Comparison of ENCODE assay signal across 13 cellular contexts in genomic region chrX:45623266-45623665, GRCh38.
DNase-seq lines count a peak whose midpoint lies in the region; TF ChIP-seq lines count a peak whose summit lies in the region.
"Had no signal": no experiment of that assay in that cellular context is flagged by ENCODE, and none has a peak within 500 bp of the region (broad histone marks: within the 10 kb centered on the region; RNA-seq: fewer than 3 reads in every experiment).

No MANE protein-coding gene starts in this region.

- H3K36me3 ChIP-seq in uterus = no peaks in the 10 kb centered on the region
- H3K36me3 ChIP-seq: left ventricle myocardium inferior had no signal

- TF ChIP-seq POLR2A in uterus (IDR thresholded peaks at IDR 0.05) = no peak

- no peaks in the 10 kb centered on the region for H3K9me3 ChIP-seq in uterus
- H3K9me3 ChIP-seq: left ventricle myocardium inferior, testis had no signal

- H3K4me1 ChIP-seq in uterus = no peaks in the 10 kb centered on the region
- H3K4me1 ChIP-seq: left ventricle myocardium inferior, testis had no signal

- no peak for TF ChIP-seq CTCF in astrocyte of the spinal cord (IDR thresholded peaks at IDR 0.05; ENCODE audit: low read depth, low read length)
- TF ChIP-seq CTCF in uterus (IDR thresholded peaks at IDR 0.05) = no peak
- no peak for TF ChIP-seq CTCF in GM20000 (IDR thresholded peaks at IDR 0.05; ENCODE audit: extremely low read depth, missing control alignments)

- H3K4me3 ChIP-seq in astrocyte of the spinal cord (ENCODE audit: low read depth, low read length) (no peak overlapping the region), uterus (no peak overlapping the region)
- H3K4me3 ChIP-seq: GM12878, left ventricle myocardium inferior, testis had no signal

- intact Hi-C loops in uterus (cut with DNase I; ENCODE audit: low total_unique reads) = no loop called here

- peak; percentile 39 for DNase-seq in NCI-H2196 (lab: John Stamatoyannopoulos, UW; ENCODE audit: unreplicated experiment)
- DNase-seq in NCI-H2196 treated with DMSO at 0.1 percent for 48 hours (lab: John Stamatoyannopoulos, UW; ENCODE audit: unreplicated experiment) = no peak
- peak; percentile 92 for DNase-seq in astrocyte of the spinal cord (ENCODE audit: low read depth, low spot score)
- peak; percentile 85 for DNase-seq in iris pigment epithelial cell (ENCODE audit: low read depth)
- peak in 1 of 2 donors; percentile 37 for DNase-seq in uterus
- no peak for DNase-seq in occipital lobe (lab: John Stamatoyannopoulos, UW)
- DNase-seq in T-helper 9 cell = no peak
- no peak for DNase-seq in GM20000 (ENCODE audit: low spot score)
- DNase-seq: cortex of kidney, left ventricle myocardium inferior, NCI-H1930, testis had no signal

- H3K27ac ChIP-seq in uterus = peak overlapping the region; percentile 82 to 83
- H3K27ac ChIP-seq: left ventricle myocardium inferior, testis had no signal

- in situ Hi-C loops in astrocyte of the spinal cord (cut with HindIII; ENCODE audit: low sequenced_read_pairs) = no loop called here

- no peaks in the 10 kb centered on the region for H3K27me3 ChIP-seq in uterus
- H3K27me3 ChIP-seq: testis had no signal

Comparison
In these comparisons a context has a peak if more than half of its experiments do, and no peak if none do; other contexts are left out.
1. DNase-seq: peak in NCI-H2196 (single experiment), astrocyte of the spinal cord (single experiment) and iris pigment epithelial cell (single experiment); none in NCI-H2196 treated with DMSO at 0.1 percent for 48 hours (single experiment), occipital lobe (single experiment), T-helper 9 cell (single experiment) and GM20000 (single experiment).